Comparison of ENCODE assay signal across 8 cellular contexts in the genomic region with DNA sequence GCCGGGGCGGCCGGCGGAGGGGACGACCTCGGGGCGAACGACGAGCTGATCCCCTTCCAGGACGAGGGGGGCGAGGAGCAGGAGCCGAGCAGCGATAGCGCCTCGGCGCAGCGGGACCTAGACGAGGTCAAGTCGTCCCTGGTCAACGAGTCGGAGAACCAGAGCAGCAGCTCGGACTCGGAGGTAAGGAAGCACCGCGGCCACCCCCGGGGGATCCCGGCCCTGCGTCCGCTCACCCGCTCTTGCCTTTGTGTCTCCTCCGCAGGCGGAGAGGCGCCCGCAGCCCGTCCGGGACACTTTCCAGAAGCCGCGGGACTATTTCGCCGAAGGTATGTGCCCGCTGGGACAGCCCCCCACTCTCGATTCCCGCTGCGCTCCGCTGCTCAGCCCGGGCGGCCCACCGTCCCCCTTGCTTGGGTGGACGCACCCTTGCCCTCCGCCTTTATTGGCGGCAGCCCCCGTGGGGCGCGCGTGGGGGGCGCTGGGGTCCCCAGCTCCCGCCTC. TPM values are rescaled to one million over a fixed set of nuclear protein-coding genes. Genes with fewer than 3 reads are reported as not detected.
DNase-seq lines count a peak whose midpoint lies in the region; ATAC-seq and TF ChIP-seq lines count a peak whose summit lies in the region.

No MANE protein-coding gene starts in this region.

- peak overlapping the region; percentile 11 for H3K4me3 ChIP-seq in mucosa of descending colon
- H3K4me3 ChIP-seq in uterus: peak overlapping the region; percentile 76 to 83

- H3K27me3 ChIP-seq in uterus: no peaks in the 10 kb centered on the region

- CTCF ChIA-PET in T-cell (lab: Charles Lee): no interaction called here

- H3K27me3 Mint-ChIP-seq in T-cell: peaks cover 45 to 47% of the 10 kb centered on the region in 2 donors
- H3K27me3 Mint-ChIP-seq in effector memory CD8-positive, alpha-beta T cell: peaks cover 48 to 62% of the 10 kb centered on the region in 2 donors

- H3K27ac Mint-ChIP-seq in T-cell: no peak overlapping the region
- no peak overlapping the region for H3K27ac Mint-ChIP-seq in effector memory CD8-positive, alpha-beta T cell

- H3K36me3 ChIP-seq in mucosa of descending colon (ENCODE audit: low read depth): no peaks in the 10 kb centered on the region
- H3K36me3 ChIP-seq in uterus: no peaks in the 10 kb centered on the region

- POLR2A ChIA-PET in T-cell (lab: Charles Lee): no interaction called here

- TF ChIP-seq POLR2A in uterus (IDR thresholded peaks at IDR 0.05): no peak

- TF ChIP-seq CTCF in mucosa of descending colon (IDR thresholded peaks at IDR 0.05): no peak
- TF ChIP-seq CTCF in uterus (IDR thresholded peaks at IDR 0.05): no peak

- H3K9me3 Mint-ChIP-seq in T-cell: no peaks in the 10 kb centered on the region
- H3K9me3 Mint-ChIP-seq in effector memory CD8-positive, alpha-beta T cell: no peaks in the 10 kb centered on the region

- peaks cover 0 to 13% (median 11%) of the 10 kb centered on the region in 3 donors for H3K4me1 Mint-ChIP-seq in T-cell
- peaks cover 3 to 5% of the 10 kb centered on the region in 2 donors for H3K4me1 Mint-ChIP-seq in effector memory CD8-positive, alpha-beta T cell (ENCODE audit: low read depth in 2 of 2)

- H3K36me3 Mint-ChIP-seq in T-cell: no peaks in the 10 kb centered on the region
- peaks cover 3% of the 10 kb centered on the region for H3K36me3 Mint-ChIP-seq in effector memory CD8-positive, alpha-beta T cell (ENCODE audit: insufficient read depth)

- peak; percentile 6 for DNase-seq in activated naive CD4-positive, alpha-beta T cell treated with Interleukin-2 at 50 U/mL for 16 hours
- no peak for DNase-seq in activated naive CD4-positive, alpha-beta T cell (lab: John Stamatoyannopoulos, UW)
- DNase-seq in T-cell: peak in 3 of 34 experiments; percentile 4 to 9 (median 5)
- peak in 1 of 3 experiments; percentile 5 for DNase-seq in effector memory CD8-positive, alpha-beta T cell
- peak; percentile 28 to 57 (median 38) for DNase-seq in mucosa of descending colon
- DNase-seq in uterus: peak; percentile 53 to 56
- no peak for DNase-seq in NCI-H446 (lab: John Stamatoyannopoulos, UW)

- H3K4me1 ChIP-seq in mucosa of descending colon (ENCODE audit: low read depth) (peaks cover 12% of the 10 kb centered on the region), uterus (no peaks in the 10 kb centered on the region)

- H3K9me3 ChIP-seq in mucosa of descending colon (no peaks in the 10 kb centered on the region), uterus (no peaks in the 10 kb centered on the region)

- H3K27ac ChIP-seq in uterus: peak overlapping the region; percentile 79 to 93

- intact Hi-C loops in mucosa of descending colon (cut with DNase I, micrococcal nuclease) (loop anchor here in 1 of 2 donors (5.0 kb wide), 1 partner anchor 153 kb away; no protein-coding TSS in a partner anchor), uterus (cut with DNase I; ENCODE audit: low total_unique reads) (loop anchor here (5.0 kb wide), 1 partner anchor 163 kb away; no protein-coding TSS in a partner anchor)

- H3K4me3 Mint-ChIP-seq in T-cell: peak overlapping the region; percentile 47 to 49 (median 47)
- H3K4me3 Mint-ChIP-seq in effector memory CD8-positive, alpha-beta T cell: peak overlapping the region; percentile 27 to 57

- ATAC-seq in T-cell (replicated peaks in 1 of 4): peak in 2 of 4 experiments; percentile 22 to 36
- ATAC-seq in effector memory CD8-positive, alpha-beta T cell (replicated peaks): peak; percentile 16
- ATAC-seq in mucosa of descending colon: peak; percentile 11
- no peak for ATAC-seq in GM19035 (IDR thresholded peaks at IDR 0.05; ENCODE audit: unreplicated experiment)

RNA-seq across cellular contexts. Expression of gene TCF7L1, which starts 0.6 kb away (rescaled TPM):
- total RNA-seq in T-cell (under 1 TPM in 3 of 5 donors, not detected in 2; 0.07 to 0.16 (median 0.15) TPM), mucosa of descending colon (10 to 100 TPM in 1 of 3 donors, 1 to 10 TPM in 2; 1.3 to 22.9 (median 3.0) TPM), uterus (10 to 100 TPM in 2 of 4 donors, under 1 TPM in 2; 0.26 to 37.1 (median 5.4) TPM)

Comparison
In these comparisons a context has a peak if more than half of its experiments do, and no peak if none do; other contexts are left out.
1. DNase-seq: peak in activated naive CD4-positive, alpha-beta T cell treated with Interleukin-2 at 50 U/mL for 16 hours (single experiment), mucosa of descending colon (3 of 3) and uterus (2 of 2); none in activated naive CD4-positive, alpha-beta T cell (0 of 4) and NCI-H446 (0 of 2).